12 cellular contexts compared by ENCODE assay signal in the genomic region with DNA sequence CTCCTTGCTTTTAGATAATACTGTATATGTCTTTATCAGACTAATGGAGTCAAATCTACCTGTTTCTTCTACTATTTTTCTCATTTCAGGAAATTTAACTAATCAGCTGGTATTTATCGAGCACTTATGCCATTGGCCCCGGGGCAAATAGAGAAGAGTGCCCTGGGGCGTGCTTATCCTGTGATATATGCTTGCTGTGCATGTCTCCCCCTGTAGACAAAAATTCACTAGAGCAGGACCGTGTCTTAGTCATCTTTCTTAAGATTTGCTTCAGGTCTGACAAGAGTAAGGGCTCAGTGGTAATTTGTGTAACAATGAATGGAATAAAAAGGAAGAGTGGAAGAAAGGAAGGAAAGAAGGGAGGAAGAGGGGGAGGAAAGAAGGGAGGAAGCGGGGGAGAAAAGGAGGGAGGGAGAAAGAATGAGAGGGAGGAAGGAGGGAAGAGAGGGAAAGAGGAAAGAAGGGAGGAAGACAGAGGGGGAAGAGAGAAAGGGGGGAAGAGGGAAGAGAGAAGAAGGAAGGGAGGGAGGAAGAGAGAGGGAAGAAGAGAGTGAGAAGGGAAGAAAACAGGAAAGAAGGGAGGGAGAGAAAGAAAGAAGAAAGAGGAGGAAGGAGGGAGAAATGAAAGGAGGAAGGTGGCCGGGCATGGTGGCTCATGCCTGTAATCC.
DNase-seq lines count a peak whose midpoint lies in the region; ATAC-seq and TF ChIP-seq lines count a peak whose summit lies in the region.
"Had no signal": no experiment of that assay in that cellular context is flagged by ENCODE, and none has a peak within 500 bp of the region (broad histone marks: within the 10 kb centered on the region; RNA-seq: fewer than 3 reads in every experiment).

No MANE protein-coding gene starts in this region.

- TF ChIP-seq CTCF in BJ (IDR thresholded peaks at IDR 0.05; ENCODE audit: insufficient read depth, low read depth, low read length): peak; percentile 26; the same call in 1 of the 2 replicates
- no peak for TF ChIP-seq CTCF in WTC11 (IDR thresholded peaks at IDR 0.05)
- TF ChIP-seq CTCF in kidney epithelial cell (IDR thresholded peaks at IDR 0.05; ENCODE audit: insufficient read depth, low read length, poor library complexity, severe bottlenecking): peak; percentile 47
- TF ChIP-seq CTCF in uterus (IDR thresholded peaks at IDR 0.05): no peak

- POLR2A ChIA-PET in BJ (lab: Charles Lee): no interaction called here
- POLR2A ChIA-PET in HEK293T (lab: Yijun Ruan, JAX): no interaction called here
- POLR2A ChIA-PET in WTC11 (lab: Charles Lee): no interaction called here

- ATAC-seq in WTC11: peak; percentile 85
- no peak for ATAC-seq in left lobe of liver
- ATAC-seq in GM18868 (IDR thresholded peaks at IDR 0.05; ENCODE audit: unreplicated experiment): no peak

- CTCF ChIA-PET in BJ (lab: Yijun Ruan, JAX): no interaction called here
- CTCF ChIA-PET in HEK293T (lab: Yijun Ruan, JAX): no interaction called here
- CTCF ChIA-PET in WTC11 (lab: Charles Lee): interaction anchor here (0.7 kb wide), 1 partner anchor 44 kb away, joined by 3 read pairs; no protein-coding TSS in a partner anchor

- H3K27ac Mint-ChIP-seq in WTC11: no peak overlapping the region

- peaks cover 28% of the 10 kb centered on the region for H3K4me1 Mint-ChIP-seq in WTC11

- H3K27me3 ChIP-seq in BJ (ENCODE audit: control insufficient read depth, insufficient read depth, low read length) (no peaks in the 10 kb centered on the region; the same call in 1 of the 2 replicates), kidney epithelial cell (ENCODE audit: control insufficient read depth, insufficient read depth, low read length) (no peaks in the 10 kb centered on the region), uterus (no peaks in the 10 kb centered on the region)

- intact Hi-C loops in uterus (cut with DNase I; ENCODE audit: low total_unique reads): no loop called here

- H3K4me3 ChIP-seq in BJ (ENCODE audit: low read depth, low read length) (no peak overlapping the region), kidney epithelial cell (ENCODE audit: low read depth, low read length) (no peak overlapping the region), uterus (no peak overlapping the region)
- H3K4me3 ChIP-seq: SK-N-MC had no signal

- H3K36me3 ChIP-seq in BJ (ENCODE audit: control insufficient read depth, insufficient read depth, low read length) (0 out of 2 replicates have a peak, but pooled peaks cover 1% of the 10 kb centered on the region), kidney epithelial cell (ENCODE audit: control insufficient read depth, insufficient read depth, low read length) (no peaks in the 10 kb centered on the region), uterus (no peaks in the 10 kb centered on the region)

- no peak for TF ChIP-seq POLR2A in uterus (IDR thresholded peaks at IDR 0.05)

- no peaks in the 10 kb centered on the region for H3K9me3 ChIP-seq in uterus

- H3K9me3 Mint-ChIP-seq in WTC11: no peaks in the 10 kb centered on the region

- H3K27ac ChIP-seq in uterus: no peak overlapping the region
- H3K27ac ChIP-seq: SK-N-MC had no signal

- H3K4me1 ChIP-seq in uterus: no peaks in the 10 kb centered on the region

- H3K36me3 Mint-ChIP-seq in WTC11: no peaks in the 10 kb centered on the region

- DNase-seq in BJ (ENCODE audit: low read depth): no peak
- peak; percentile 40 for DNase-seq in HEK293T (ENCODE audit: extremely low spot score)
- DNase-seq in WTC11 (ENCODE audit: low spot score): no peak
- DNase-seq in kidney epithelial cell (ENCODE audit: low read depth): no peak
- no peak for DNase-seq in left lobe of liver (ENCODE audit: low spot score)
- no peak for DNase-seq in effector CD4-positive, alpha-beta T cell
- DNase-seq in uterus: no peak
- DNase-seq: activated CD4-positive, alpha-beta T cell treated with anti-CD3 and anti-CD28 coated beads, Interleukin-2, amount 50 U/mL, for 48 hours; H7; NCI-H1694 treated with DMSO at 0.1 percent for 48 hours had no signal

- H3K27me3 Mint-ChIP-seq in WTC11 (ENCODE audit: low read depth): no peaks in the 10 kb centered on the region

- H3K4me3 Mint-ChIP-seq in WTC11: no peak overlapping the region

TF ChIP-seq in HEK293T, 16 proteins besides CTCF, POLR2A, EP300 and RAD21:
- TF ChIP-seq ELF4 (IDR thresholded peaks at IDR 0.05): no peak
- TF ChIP-seq FOXK2 (IDR thresholded peaks at IDR 0.05): no peak
- TF ChIP-seq CTBP1 (IDR thresholded peaks at IDR 0.05; ENCODE audit: borderline replicate concordance): no peak
- no peak for TF ChIP-seq FOXM1 (IDR thresholded peaks at IDR 0.05; ENCODE audit: borderline replicate concordance)
- TF ChIP-seq HDGF (IDR thresholded peaks at IDR 0.05; ENCODE audit: borderline replicate concordance): no peak
- TF ChIP-seq L3MBTL2 (conservative IDR thresholded peaks at IDR 0.05): no peak
- TF ChIP-seq ARNT (IDR thresholded peaks at IDR 0.05): no peak
- TF ChIP-seq PKNOX1 (IDR thresholded peaks at IDR 0.05): no peak
- TF ChIP-seq TARDBP (IDR thresholded peaks at IDR 0.05): no peak
- TF ChIP-seq ZNF384 (IDR thresholded peaks at IDR 0.05): no peak
- no peak for TF ChIP-seq BHLHE40 (IDR thresholded peaks at IDR 0.05; ENCODE audit: borderline replicate concordance)
- TF ChIP-seq SUZ12 (IDR thresholded peaks at IDR 0.05): no peak
- no peak for TF ChIP-seq NFRKB (IDR thresholded peaks at IDR 0.05)
- TF ChIP-seq SP1 (IDR thresholded peaks at IDR 0.05): no peak
- TF ChIP-seq LEF1 (IDR thresholded peaks at IDR 0.05; ENCODE audit: borderline replicate concordance): no peak
- no peak for TF ChIP-seq FOXA1 (IDR thresholded peaks at IDR 0.05)

TF ChIP-seq in WTC11, 78 proteins besides CTCF, POLR2A, EP300 and RAD21:
- TF ChIP-seq ZNF317 (CRISPR knock-in tag; IDR thresholded peaks at IDR 0.05; ENCODE audit: borderline replicate concordance, low read depth) (no peak), ZNF219 (CRISPR knock-in tag; IDR thresholded peaks at IDR 0.05; ENCODE audit: borderline replicate concordance) (no peak), TEAD1 (CRISPR knock-in tag; IDR thresholded peaks at IDR 0.05) (0 out of 2 replicates have a peak, but pooled peaks have one; percentile 16)
- TF ChIP-seq, protein P1, sequence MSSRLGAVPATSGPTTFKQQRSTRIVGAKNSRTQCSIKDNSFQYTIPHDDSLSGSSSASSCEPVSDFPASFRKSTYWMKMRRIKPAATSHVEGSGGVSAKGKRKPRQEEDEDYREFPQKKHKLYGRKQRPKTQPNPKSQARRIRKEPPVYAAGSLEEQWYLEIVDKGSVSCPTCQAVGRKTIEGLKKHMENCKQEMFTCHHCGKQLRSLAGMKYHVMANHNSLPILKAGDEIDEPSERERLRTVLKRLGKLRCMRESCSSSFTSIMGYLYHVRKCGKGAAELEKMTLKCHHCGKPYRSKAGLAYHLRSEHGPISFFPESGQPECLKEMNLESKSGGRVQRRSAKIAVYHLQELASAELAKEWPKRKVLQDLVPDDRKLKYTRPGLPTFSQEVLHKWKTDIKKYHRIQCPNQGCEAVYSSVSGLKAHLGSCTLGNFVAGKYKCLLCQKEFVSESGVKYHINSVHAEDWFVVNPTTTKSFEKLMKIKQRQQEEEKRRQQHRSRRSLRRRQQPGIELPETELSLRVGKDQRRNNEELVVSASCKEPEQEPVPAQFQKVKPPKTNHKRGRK (CRISPR knock-in tag; IDR thresholded peaks at IDR 0.05; ENCODE audit: borderline replicate concordance): peak; percentile 95; the same call in 1 of the 2 replicates
- TF ChIP-seq, protein P2, sequence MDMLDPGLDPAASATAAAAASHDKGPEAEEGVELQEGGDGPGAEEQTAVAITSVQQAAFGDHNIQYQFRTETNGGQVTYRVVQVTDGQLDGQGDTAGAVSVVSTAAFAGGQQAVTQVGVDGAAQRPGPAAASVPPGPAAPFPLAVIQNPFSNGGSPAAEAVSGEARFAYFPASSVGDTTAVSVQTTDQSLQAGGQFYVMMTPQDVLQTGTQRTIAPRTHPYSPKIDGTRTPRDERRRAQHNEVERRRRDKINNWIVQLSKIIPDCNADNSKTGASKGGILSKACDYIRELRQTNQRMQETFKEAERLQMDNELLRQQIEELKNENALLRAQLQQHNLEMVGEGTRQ (CRISPR knock-in tag; IDR thresholded peaks at IDR 0.05): no peak

Comparison
In these comparisons a context has a peak if more than half of its experiments do, and no peak if none do; other contexts are left out.
1. CTCF ChIP-seq: peak in BJ (single experiment) and kidney epithelial cell (single experiment); none in WTC11 (single experiment) and uterus (0 of 4).